Comparison of ENCODE assay signal across 8 cellular contexts in the genomic region with DNA sequence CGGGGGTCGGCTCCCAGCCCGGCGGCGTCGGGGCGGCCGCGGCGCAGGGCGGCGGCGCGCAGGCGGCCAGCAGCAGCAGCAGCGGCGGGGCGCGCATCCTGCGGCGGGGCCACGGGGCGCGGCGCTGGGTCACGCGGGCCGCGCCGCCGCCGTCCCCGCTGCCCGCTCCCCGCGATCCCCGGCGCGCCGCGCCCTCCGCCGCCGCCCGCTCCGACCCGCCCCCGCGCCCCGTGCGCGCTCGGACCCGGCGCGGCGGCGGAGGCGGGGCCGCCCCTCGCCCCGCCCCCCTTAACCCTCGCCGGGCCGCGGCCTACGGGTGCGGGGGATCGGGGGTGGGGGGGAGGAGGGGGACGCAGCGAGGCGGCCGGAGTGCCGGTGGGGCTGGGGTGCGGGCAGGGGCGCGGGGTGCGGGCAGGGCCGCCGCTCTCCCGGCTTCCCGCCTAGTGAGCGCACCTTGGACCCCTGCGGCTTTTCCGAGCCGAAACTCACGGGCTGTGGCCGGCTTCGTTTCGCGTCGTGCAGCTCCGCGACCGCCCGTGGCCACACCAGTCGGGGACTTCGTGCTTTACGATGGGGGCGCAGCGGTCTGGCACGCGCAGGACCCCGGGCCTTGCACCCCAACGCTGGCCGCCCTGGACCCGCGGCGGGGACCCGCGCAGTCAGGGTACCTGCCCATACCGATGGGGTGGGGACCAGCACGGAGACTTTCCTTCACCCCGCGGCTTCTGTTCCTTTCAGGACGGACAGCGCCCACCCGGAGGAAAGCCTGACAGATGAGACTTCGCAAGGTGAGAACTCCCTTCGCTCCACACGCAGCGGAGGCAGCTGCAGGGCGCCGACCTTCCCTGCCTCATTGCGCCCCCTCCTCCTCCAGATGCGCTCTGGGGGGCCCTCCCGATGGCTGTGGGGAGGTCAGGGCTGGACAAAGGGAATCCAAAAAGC. TPM values are rescaled to one million over a fixed set of nuclear protein-coding genes. Genes with fewer than 3 reads are reported as not detected.
DNase-seq lines count a peak whose midpoint lies in the region; ATAC-seq, FAIRE-seq and TF ChIP-seq lines count a peak whose summit lies in the region.

A gene (minus strand): TSS at position 217 of the 942 bp plus-strand sequence. CDS start 120 bp downstream, at position 97.

- peaks cover 0 to 80% of the 10 kb centered on the region in 2 donors for H3K27me3 ChIP-seq in tibial artery

- no peak for ATAC-seq in activated naive CD8-positive, alpha-beta T cell treated with anti-CD3 and anti-CD28 coated beads, Interleukin-2, amount 10 ng/mL, durations not matched to agents 7 days and 5 days (ENCODE audit: low read depth)
- ATAC-seq in HG02678 (IDR thresholded peaks at IDR 0.05; ENCODE audit: unreplicated experiment) = no peak

- H3K4me1 Mint-ChIP-seq in activated naive CD8-positive, alpha-beta T cell treated with anti-CD3 and anti-CD28 coated beads, Interleukin-2, amount 10 ng/mL, durations not matched to agents 7 days and 5 days = peaks cover 4% of the 10 kb centered on the region

- peak within 1 kb of the TSS; percentile 27 to 44 for H3K4me3 ChIP-seq in tibial artery

- no peaks in the 10 kb centered on the region for H3K9me3 ChIP-seq in tibial artery

- peak within 1 kb of the TSS; percentile 71 for H3K27ac Mint-ChIP-seq in activated naive CD8-positive, alpha-beta T cell treated with anti-CD3 and anti-CD28 coated beads, Interleukin-2, amount 10 ng/mL, durations not matched to agents 7 days and 5 days

- intact Hi-C loops in tibial artery (cut with DNase I; ENCODE audit: low total_unique reads) = no loop called here

- no peak for TF ChIP-seq CTCF in tibial artery (IDR thresholded peaks at IDR 0.05)

- H3K27ac ChIP-seq in tibial artery = no peak within 1 kb of the TSS

- DNase-seq in activated CD8-positive, alpha-beta memory T cell treated with anti-CD3 and anti-CD28 coated beads, Interleukin-2, amount 50 U/mL, for 48 hours = peak; percentile 56
- DNase-seq in activated CD8-positive, alpha-beta memory T cell treated with anti-CD3 and anti-CD28 coated beads for 24 hours = no peak
- peak; percentile 47 for DNase-seq in activated naive CD8-positive, alpha-beta T cell treated with anti-CD3 and anti-CD28 coated beads, Interleukin-2, amount 10 ng/mL, durations not matched to agents 7 days and 5 days
- DNase-seq in iPS-NIHi7 (ENCODE audit: extremely low spot score) = peak; percentile 71
- DNase-seq in tibial artery = peak in 1 of 2 donors; percentile 60
- DNase-seq in AG08395 (ENCODE audit: low spot score) = no peak
- DNase-seq in urothelium cell line (ENCODE audit: low spot score) = no peak

- H3K36me3 ChIP-seq in tibial artery = no peaks in the 10 kb centered on the region

- POLR2A ChIA-PET in activated naive CD8-positive, alpha-beta T cell treated with anti-CD3 and anti-CD28 coated beads, Interleukin-2, amount 10 ng/mL, durations not matched to agents 7 days and 5 days (lab: Charles Lee) = no interaction called here

- peak within 1 kb of the TSS; percentile 78 for H3K4me3 Mint-ChIP-seq in activated naive CD8-positive, alpha-beta T cell treated with anti-CD3 and anti-CD28 coated beads, Interleukin-2, amount 10 ng/mL, durations not matched to agents 7 days and 5 days

- H3K4me1 ChIP-seq in tibial artery = peaks cover 0 to 27% (median 14%) of the 10 kb centered on the region in 4 donors

- no peaks in the 10 kb centered on the region for H3K9me3 Mint-ChIP-seq in activated naive CD8-positive, alpha-beta T cell treated with anti-CD3 and anti-CD28 coated beads, Interleukin-2, amount 10 ng/mL, durations not matched to agents 7 days and 5 days

- H3K36me3 Mint-ChIP-seq in activated naive CD8-positive, alpha-beta T cell treated with anti-CD3 and anti-CD28 coated beads, Interleukin-2, amount 10 ng/mL, durations not matched to agents 7 days and 5 days = no peaks in the 10 kb centered on the region

- peaks cover 9% of the 10 kb centered on the region for H3K27me3 Mint-ChIP-seq in activated naive CD8-positive, alpha-beta T cell treated with anti-CD3 and anti-CD28 coated beads, Interleukin-2, amount 10 ng/mL, durations not matched to agents 7 days and 5 days

- FAIRE-seq in urothelium cell line (lab: Jason Lieb, UNC) = no peak

RNA-seq across cellular contexts. Expression of the gene that starts here (rescaled TPM):
- total RNA-seq in activated naive CD8-positive, alpha-beta T cell treated with anti-CD3 and anti-CD28 coated beads, Interleukin-2, amount 10 ng/mL, durations not matched to agents 7 days and 5 days = 1 to 10 TPM; 4.4 to 4.6 TPM

Comparison
In these comparisons a context has a peak if more than half of its experiments do, and no peak if none do; other contexts are left out.
1. DNase-seq: peak in activated CD8-positive, alpha-beta memory T cell treated with anti-CD3 and anti-CD28 coated beads, Interleukin-2, amount 50 U/mL, for 48 hours (single experiment), activated naive CD8-positive, alpha-beta T cell treated with anti-CD3 and anti-CD28 coated beads, Interleukin-2, amount 10 ng/mL, durations not matched to agents 7 days and 5 days (single experiment) and iPS-NIHi7 (single experiment); none in activated CD8-positive, alpha-beta memory T cell treated with anti-CD3 and anti-CD28 coated beads for 24 hours (single experiment), AG08395 (single experiment) and urothelium cell line (single experiment).